1 cellular context compared by ENCODE assay signal in the genomic region with DNA sequence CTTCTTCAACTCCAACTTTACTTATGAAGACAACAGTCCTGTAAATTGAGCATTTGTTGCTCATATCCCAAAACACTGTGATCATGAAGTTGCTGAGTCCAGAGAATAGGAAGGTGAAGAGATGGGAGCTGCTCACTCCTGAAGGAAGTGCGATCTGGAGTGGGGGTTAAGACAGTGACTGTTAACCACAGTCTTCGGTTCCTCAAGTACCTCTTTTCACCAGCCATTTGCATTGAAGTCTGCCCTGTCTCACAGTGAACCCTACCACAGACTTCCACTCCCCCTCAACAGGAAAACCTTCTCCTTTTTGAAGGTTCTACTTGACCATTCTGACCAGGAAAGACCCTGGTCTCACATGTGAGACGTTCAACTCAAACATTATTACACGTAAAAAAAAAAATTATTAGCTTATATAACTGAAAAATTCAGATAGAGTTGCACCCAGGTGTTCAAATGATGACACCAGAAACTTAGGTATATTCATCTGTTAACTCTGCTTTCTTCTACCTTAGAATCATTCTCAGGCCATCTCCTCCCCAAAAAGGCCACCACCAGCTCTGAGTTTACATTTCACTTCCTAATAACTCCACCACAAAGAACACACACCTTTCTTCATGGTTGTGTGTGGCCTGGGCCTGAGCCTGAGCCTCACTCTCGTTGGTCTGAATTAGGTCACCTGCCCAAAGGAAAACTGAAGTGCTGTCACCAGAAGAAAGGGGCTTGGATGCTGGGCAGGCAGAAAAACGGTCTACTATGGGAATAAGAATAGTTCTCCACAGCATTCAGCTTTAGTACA.
TF ChIP-seq lines count a peak whose summit lies in the region.

No MANE protein-coding gene starts in this region.

TF ChIP-seq in GM23338, 12 proteins besides CTCF, POLR2A, EP300 and RAD21 (continued from another document):
- TF ChIP-seq, protein P1, sequence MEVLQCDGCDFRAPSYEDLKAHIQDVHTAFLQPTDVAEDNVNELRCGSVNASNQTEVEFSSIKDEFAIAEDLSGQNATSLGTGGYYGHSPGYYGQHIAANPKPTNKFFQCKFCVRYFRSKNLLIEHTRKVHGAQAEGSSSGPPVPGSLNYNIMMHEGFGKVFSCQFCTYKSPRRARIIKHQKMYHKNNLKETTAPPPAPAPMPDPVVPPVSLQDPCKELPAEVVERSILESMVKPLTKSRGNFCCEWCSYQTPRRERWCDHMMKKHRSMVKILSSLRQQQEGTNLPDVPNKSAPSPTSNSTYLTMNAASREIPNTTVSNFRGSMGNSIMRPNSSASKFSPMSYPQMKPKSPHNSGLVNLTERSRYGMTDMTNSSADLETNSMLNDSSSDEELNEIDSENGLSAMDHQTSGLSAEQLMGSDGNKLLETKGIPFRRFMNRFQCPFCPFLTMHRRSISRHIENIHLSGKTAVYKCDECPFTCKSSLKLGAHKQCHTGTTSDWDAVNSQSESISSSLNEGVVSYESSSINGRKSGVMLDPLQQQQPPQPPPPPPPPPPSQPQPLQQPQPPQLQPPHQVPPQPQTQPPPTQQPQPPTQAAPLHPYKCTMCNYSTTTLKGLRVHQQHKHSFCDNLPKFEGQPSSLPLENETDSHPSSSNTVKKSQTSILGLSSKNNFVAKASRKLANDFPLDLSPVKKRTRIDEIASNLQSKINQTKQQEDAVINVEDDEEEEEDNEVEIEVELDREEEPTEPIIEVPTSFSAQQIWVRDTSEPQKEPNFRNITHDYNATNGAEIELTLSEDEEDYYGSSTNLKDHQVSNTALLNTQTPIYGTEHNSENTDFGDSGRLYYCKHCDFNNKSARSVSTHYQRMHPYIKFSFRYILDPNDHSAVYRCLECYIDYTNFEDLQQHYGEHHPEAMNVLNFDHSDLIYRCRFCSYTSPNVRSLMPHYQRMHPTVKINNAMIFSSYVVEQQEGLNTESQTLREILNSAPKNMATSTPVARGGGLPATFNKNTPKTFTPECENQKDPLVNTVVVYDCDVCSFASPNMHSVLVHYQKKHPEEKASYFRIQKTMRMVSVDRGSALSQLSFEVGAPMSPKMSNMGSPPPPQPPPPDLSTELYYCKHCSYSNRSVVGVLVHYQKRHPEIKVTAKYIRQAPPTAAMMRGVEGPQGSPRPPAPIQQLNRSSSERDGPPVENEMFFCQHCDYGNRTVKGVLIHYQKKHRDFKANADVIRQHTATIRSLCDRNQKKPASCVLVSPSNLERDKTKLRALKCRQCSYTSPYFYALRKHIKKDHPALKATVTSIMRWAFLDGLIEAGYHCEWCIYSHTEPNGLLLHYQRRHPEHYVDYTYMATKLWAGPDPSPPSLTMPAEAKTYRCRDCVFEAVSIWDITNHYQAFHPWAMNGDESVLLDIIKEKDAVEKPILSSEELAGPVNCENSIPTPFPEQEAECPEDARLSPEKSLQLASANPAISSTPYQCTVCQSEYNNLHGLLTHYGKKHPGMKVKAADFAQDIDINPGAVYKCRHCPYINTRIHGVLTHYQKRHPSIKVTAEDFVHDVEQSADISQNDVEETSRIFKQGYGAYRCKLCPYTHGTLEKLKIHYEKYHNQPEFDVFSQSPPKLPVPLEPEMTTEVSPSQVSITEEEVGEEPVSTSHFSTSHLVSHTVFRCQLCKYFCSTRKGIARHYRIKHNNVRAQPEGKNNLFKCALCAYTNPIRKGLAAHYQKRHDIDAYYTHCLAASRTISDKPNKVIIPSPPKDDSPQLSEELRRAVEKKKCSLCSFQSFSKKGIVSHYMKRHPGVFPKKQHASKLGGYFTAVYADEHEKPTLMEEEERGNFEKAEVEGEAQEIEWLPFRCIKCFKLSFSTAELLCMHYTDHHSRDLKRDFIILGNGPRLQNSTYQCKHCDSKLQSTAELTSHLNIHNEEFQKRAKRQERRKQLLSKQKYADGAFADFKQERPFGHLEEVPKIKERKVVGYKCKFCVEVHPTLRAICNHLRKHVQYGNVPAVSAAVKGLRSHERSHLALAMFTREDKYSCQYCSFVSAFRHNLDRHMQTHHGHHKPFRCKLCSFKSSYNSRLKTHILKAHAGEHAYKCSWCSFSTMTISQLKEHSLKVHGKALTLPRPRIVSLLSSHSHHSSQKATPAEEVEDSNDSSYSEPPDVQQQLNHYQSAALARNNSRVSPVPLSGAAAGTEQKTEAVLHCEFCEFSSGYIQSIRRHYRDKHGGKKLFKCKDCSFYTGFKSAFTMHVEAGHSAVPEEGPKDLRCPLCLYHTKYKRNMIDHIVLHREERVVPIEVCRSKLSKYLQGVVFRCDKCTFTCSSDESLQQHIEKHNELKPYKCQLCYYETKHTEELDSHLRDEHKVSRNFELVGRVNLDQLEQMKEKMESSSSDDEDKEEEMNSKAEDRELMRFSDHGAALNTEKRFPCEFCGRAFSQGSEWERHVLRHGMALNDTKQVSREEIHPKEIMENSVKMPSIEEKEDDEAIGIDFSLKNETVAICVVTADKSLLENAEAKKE (CRISPR knock-in tag; IDR thresholded peaks at IDR 0.05), result no peak
- TF ChIP-seq, protein P2, sequence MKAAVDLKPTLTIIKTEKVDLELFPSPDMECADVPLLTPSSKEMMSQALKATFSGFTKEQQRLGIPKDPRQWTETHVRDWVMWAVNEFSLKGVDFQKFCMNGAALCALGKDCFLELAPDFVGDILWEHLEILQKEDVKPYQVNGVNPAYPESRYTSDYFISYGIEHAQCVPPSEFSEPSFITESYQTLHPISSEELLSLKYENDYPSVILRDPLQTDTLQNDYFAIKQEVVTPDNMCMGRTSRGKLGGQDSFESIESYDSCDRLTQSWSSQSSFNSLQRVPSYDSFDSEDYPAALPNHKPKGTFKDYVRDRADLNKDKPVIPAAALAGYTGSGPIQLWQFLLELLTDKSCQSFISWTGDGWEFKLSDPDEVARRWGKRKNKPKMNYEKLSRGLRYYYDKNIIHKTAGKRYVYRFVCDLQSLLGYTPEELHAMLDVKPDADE (IDR thresholded peaks at IDR 0.05), result no peak
- TF ChIP-seq ZNF331 (CRISPR knock-in tag; IDR thresholded peaks at IDR 0.05; ENCODE audit: low read depth) (no peak), JUNB (IDR thresholded peaks at IDR 0.05; ENCODE audit: unreplicated experiment) (no peak), CREB1 (CRISPR knock-in tag; IDR thresholded peaks at IDR 0.05; ENCODE audit: low read depth) (no peak), NANOG (IDR thresholded peaks at IDR 0.05; ENCODE audit: borderline replicate concordance) (no peak), EZH2phosphoT487 (IDR thresholded peaks at IDR 0.05; ENCODE audit: unreplicated experiment) (no peak), ZNF114 (CRISPR knock-in tag; IDR thresholded peaks at IDR 0.05) (no peak)
